ENCODE assay signal across 23 cellular contexts in the genomic region with DNA sequence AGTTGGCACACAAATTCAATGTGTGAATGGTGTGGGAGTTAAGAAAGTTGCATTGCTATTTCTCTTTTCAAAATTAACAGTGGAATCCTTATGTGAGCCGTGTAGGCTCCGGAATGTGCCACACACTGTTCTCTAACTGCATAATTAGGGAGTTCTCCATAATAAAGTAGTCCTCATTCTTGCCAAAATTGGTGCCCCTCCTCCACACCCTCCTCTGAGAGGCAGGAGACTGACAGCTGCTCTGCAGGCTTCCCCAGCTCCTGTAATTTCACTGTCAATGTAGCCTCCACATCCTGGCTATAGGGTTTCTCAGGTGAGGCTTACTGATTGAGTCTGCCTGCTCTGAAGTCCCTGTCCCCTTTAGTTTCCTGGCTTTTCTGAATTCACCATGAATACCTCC. TPM values are rescaled to one million over a fixed set of nuclear protein-coding genes. Genes with fewer than 3 reads are reported as not detected.
DNase-seq lines count a peak whose midpoint lies in the region; ATAC-seq and TF ChIP-seq lines count a peak whose summit lies in the region.
"Had no signal": no experiment of that assay in that cellular context is flagged by ENCODE, and none has a peak within 500 bp of the region (broad histone marks: within the 10 kb centered on the region; RNA-seq: fewer than 3 reads in every experiment).

No MANE protein-coding gene starts in this region.

- no peak overlapping the region for H3K9ac ChIP-seq in neural cell (ENCODE audit: low read length)

- H3K36me3 Mint-ChIP-seq in activated CD4-positive, alpha-beta T cell treated with anti-CD3 and anti-CD28 coated beads, Interleukin-2, amount 10 ng/mL, durations not matched to agents 24 days and 14 days (ENCODE audit: low read depth): no peaks in the 10 kb centered on the region
- peaks cover 2% of the 10 kb centered on the region for H3K36me3 Mint-ChIP-seq in activated naive CD8-positive, alpha-beta T cell treated with anti-CD3 and anti-CD28 coated beads, Interleukin-2, amount 50 U/mL, for 24 hours (ENCODE audit: low read depth)
- H3K36me3 Mint-ChIP-seq: activated naive CD4-positive, alpha-beta T cell treated with anti-CD3 and anti-CD28 coated beads, Interleukin-2, amount 10 ng/mL, durations not matched to agents 7 days and 5 days; CD14-positive monocyte; natural killer cell had no signal

- no peaks in the 10 kb centered on the region for H3K9me2 ChIP-seq in neural cell (ENCODE audit: insufficient read depth, low read length)

- no peak overlapping the region for H3K4me3 Mint-ChIP-seq in activated CD4-positive, alpha-beta T cell treated with anti-CD3 and anti-CD28 coated beads, Interleukin-2, amount 10 ng/mL, durations not matched to agents 24 days and 14 days
- H3K4me3 Mint-ChIP-seq in activated naive CD8-positive, alpha-beta T cell treated with anti-CD3 and anti-CD28 coated beads, Interleukin-2, amount 50 U/mL, for 24 hours: no peak overlapping the region
- H3K4me3 Mint-ChIP-seq: activated naive CD4-positive, alpha-beta T cell treated with anti-CD3 and anti-CD28 coated beads, Interleukin-2, amount 10 ng/mL, durations not matched to agents 7 days and 5 days; CD14-positive monocyte; natural killer cell had no signal

- H3K36me3 ChIP-seq in HAP-1 (replicated peaks) (no peaks in the 10 kb centered on the region), neural cell (ENCODE audit: insufficient read depth, low read length) (no peaks in the 10 kb centered on the region), body of pancreas (replicated peaks in 1 of 2; ENCODE audit: insufficient read depth in 1 of 2, low read depth in 2 of 2) (no peaks in the 10 kb centered on the region)
- H3K36me3 ChIP-seq: prostate gland, WERI-Rb-1 had no signal

- H4K20me1 ChIP-seq in neural cell (ENCODE audit: insufficient read depth): no peaks in the 10 kb centered on the region

- no peak for TF ChIP-seq POLR2A in body of pancreas (IDR thresholded peaks at IDR 0.05)

- peak overlapping the region; percentile 63 for H3K27ac Mint-ChIP-seq in activated CD4-positive, alpha-beta T cell treated with anti-CD3 and anti-CD28 coated beads, Interleukin-2, amount 10 ng/mL, durations not matched to agents 24 days and 14 days
- peak overlapping the region; percentile 96 for H3K27ac Mint-ChIP-seq in activated naive CD8-positive, alpha-beta T cell treated with anti-CD3 and anti-CD28 coated beads, Interleukin-2, amount 50 U/mL, for 24 hours
- H3K27ac Mint-ChIP-seq: activated naive CD4-positive, alpha-beta T cell treated with anti-CD3 and anti-CD28 coated beads, Interleukin-2, amount 10 ng/mL, durations not matched to agents 7 days and 5 days; natural killer cell had no signal

- ATAC-seq in activated naive CD8-positive, alpha-beta T cell treated with anti-CD3 and anti-CD28 coated beads, Interleukin-2, amount 50 U/mL, for 24 hours: no peak
- ATAC-seq in body of pancreas (no peak), HG02981 (IDR thresholded peaks at IDR 0.05; ENCODE audit: unreplicated experiment) (no peak)
- ATAC-seq: A549, natural killer cell had no signal

- no peaks in the 10 kb centered on the region for H3K9me3 Mint-ChIP-seq in activated CD4-positive, alpha-beta T cell treated with anti-CD3 and anti-CD28 coated beads, Interleukin-2, amount 10 ng/mL, durations not matched to agents 24 days and 14 days
- no peaks in the 10 kb centered on the region for H3K9me3 Mint-ChIP-seq in activated naive CD8-positive, alpha-beta T cell treated with anti-CD3 and anti-CD28 coated beads, Interleukin-2, amount 50 U/mL, for 24 hours
- H3K9me3 Mint-ChIP-seq: activated naive CD4-positive, alpha-beta T cell treated with anti-CD3 and anti-CD28 coated beads, Interleukin-2, amount 10 ng/mL, durations not matched to agents 7 days and 5 days; CD14-positive monocyte; natural killer cell had no signal

- H3K4me1 ChIP-seq in HAP-1 (0 out of 2 replicates have a peak, but pooled peaks cover 2% of the 10 kb centered on the region), body of pancreas (peaks cover 8% of the 10 kb centered on the region)
- H3K4me1 ChIP-seq: prostate gland had no signal

- no peaks in the 10 kb centered on the region for H3F3A ChIP-seq in neural cell (ENCODE audit: insufficient read depth, low read length, poor library complexity, severe bottlenecking)

- peak overlapping the region; percentile 4 for H3K4me2 ChIP-seq in neural cell (ENCODE audit: low read length)
- H3K4me2 ChIP-seq: A549 had no signal

- no peak for TF ChIP-seq RAD21 in neural cell (conservative IDR thresholded peaks at IDR 0.05)

- no peaks in the 10 kb centered on the region for H3K27me3 Mint-ChIP-seq in activated CD4-positive, alpha-beta T cell treated with anti-CD3 and anti-CD28 coated beads, Interleukin-2, amount 10 ng/mL, durations not matched to agents 24 days and 14 days
- H3K27me3 Mint-ChIP-seq in activated naive CD8-positive, alpha-beta T cell treated with anti-CD3 and anti-CD28 coated beads, Interleukin-2, amount 50 U/mL, for 24 hours: no peaks in the 10 kb centered on the region
- H3K27me3 Mint-ChIP-seq: activated naive CD4-positive, alpha-beta T cell treated with anti-CD3 and anti-CD28 coated beads, Interleukin-2, amount 10 ng/mL, durations not matched to agents 7 days and 5 days had no signal

- no peaks in the 10 kb centered on the region for H3K9me3 ChIP-seq in HAP-1
- no peaks in the 10 kb centered on the region for H3K9me3 ChIP-seq in neural cell (ENCODE audit: low read length)
- H3K9me3 ChIP-seq in body of pancreas: no peaks in the 10 kb centered on the region
- H3K9me3 ChIP-seq: A549, prostate gland had no signal

- H3K4me3 ChIP-seq in HAP-1 (no peak overlapping the region), neural cell (ENCODE audit: low read length) (peak overlapping the region; percentile 21), body of pancreas (no peak overlapping the region)
- H3K4me3 ChIP-seq: A549, prostate gland, skin epidermis had no signal

- intact Hi-C loops in activated CD4-positive, alpha-beta T cell treated with anti-CD3 and anti-CD28 coated beads, Interleukin-2, amount 10 ng/mL, durations not matched to agents 24 days and 14 days (cut with micrococcal nuclease): loop anchor here (2.0 kb wide), 2 partner anchors 163 to 273 kb away; no protein-coding TSS in a partner anchor
- intact Hi-C loops in body of pancreas (cut with DNase I): no loop called here

- WGBS in body of pancreas, 2 donors: 58 to 60% methylated on average over 2 of the region's 2 CpGs

- TF ChIP-seq CTCF in neural cell (IDR thresholded peaks at IDR 0.05; ENCODE audit: poor library complexity, severe bottlenecking): no peak
- no peak for TF ChIP-seq CTCF in body of pancreas (IDR thresholded peaks at IDR 0.05)

- no peak overlapping the region for H2AFZ ChIP-seq in neural cell (ENCODE audit: low read depth, low read length)

- no peak for DNase-seq in activated CD4-positive, alpha-beta T cell treated with anti-CD3 and anti-CD28 coated beads, Interleukin-2, amount 10 ng/mL, durations not matched to agents 24 days and 14 days
- no peak for DNase-seq in activated CD4-positive, alpha-beta T cell treated with anti-CD3 and anti-CD28 coated beads, Interleukin-2, amount 50 U/mL, for 1 hour
- DNase-seq in HAP-1 (ENCODE audit: low spot score in 2 of 2): peak; percentile 11 to 48
- DNase-seq in activated naive CD8-positive, alpha-beta T cell treated with anti-CD3 and anti-CD28 coated beads, Interleukin-2, amount 50 U/mL, for 24 hours: no peak
- DNase-seq in effector CD8-positive, alpha-beta T cell (lab: John Stamatoyannopoulos, UW): no peak
- DNase-seq in body of pancreas: no peak
- DNase-seq: activated naive CD4-positive, alpha-beta T cell treated with anti-CD3 and anti-CD28 coated beads, Interleukin-2, amount 10 ng/mL, durations not matched to agents 7 days and 5 days; DMS53; Kasumi-1; natural killer cell; NCI-H1092; NCI-H774; stimulated activated CD4-positive, alpha-beta T cell treated with anti-CD3 and anti-CD28 coated beads, Interleukin-2, amount 100 ng/mL, for 48 hours; WERI-Rb-1 had no signal

- in situ Hi-C loops in HAP-1 (cut with MboI; ENCODE audit: low sequenced_read_pairs): loop anchor here (25.0 kb wide), 1 partner anchor 997 kb away; no protein-coding TSS in a partner anchor

- H3K4me1 Mint-ChIP-seq in activated CD4-positive, alpha-beta T cell treated with anti-CD3 and anti-CD28 coated beads, Interleukin-2, amount 10 ng/mL, durations not matched to agents 24 days and 14 days: peaks cover 50% of the 10 kb centered on the region
- peaks cover 93% of the 10 kb centered on the region for H3K4me1 Mint-ChIP-seq in activated naive CD8-positive, alpha-beta T cell treated with anti-CD3 and anti-CD28 coated beads, Interleukin-2, amount 50 U/mL, for 24 hours

- H3K27ac ChIP-seq in neural cell (ENCODE audit: low read length) (peak overlapping the region; percentile 30), body of pancreas (no peak overlapping the region)
- H3K27ac ChIP-seq: A549, prostate gland, WERI-Rb-1 had no signal

- H3K79me2 ChIP-seq in neural cell (replicated peaks; ENCODE audit: insufficient read depth, low read length): no peaks in the 10 kb centered on the region

- TF ChIP-seq EP300 in neural cell (conservative IDR thresholded peaks at IDR 0.05; ENCODE audit: poor library complexity, severe bottlenecking): peak; percentile 32

- H3K27me3 ChIP-seq in HAP-1 (ENCODE audit: low read depth) (no peaks in the 10 kb centered on the region), neural cell (ENCODE audit: insufficient read depth, low read depth, low read length) (no peaks in the 10 kb centered on the region), body of pancreas (no peaks in the 10 kb centered on the region)

RNA-seq across cellular contexts. Expression of a gene that starts 20.1 kb away (rescaled TPM):
- total RNA-seq in activated CD4-positive, alpha-beta T cell treated with anti-CD3 and anti-CD28 coated beads, Interleukin-2, amount 10 ng/mL, durations not matched to agents 24 days and 14 days: 0.26 and 0.72 TPM in 2 replicates
- not detected in 2 replicates for polyA plus RNA-seq in neural cell
- polyA minus RNA-seq in neural cell: not detected in 2 replicates
- not detected for total RNA-seq in body of pancreas
- total RNA-seq: frontal cortex, H4, natural killer cell, subcutaneous adipose tissue had no signal
- polyA plus RNA-seq: A549, CD14-positive monocyte had no signal

RNA-seq across cellular contexts. Expression of a gene that starts 53.5 kb away (rescaled TPM):
- 24.3 and 30.1 TPM in 2 replicates for total RNA-seq in activated CD4-positive, alpha-beta T cell treated with anti-CD3 and anti-CD28 coated beads, Interleukin-2, amount 10 ng/mL, durations not matched to agents 24 days and 14 days
- polyA plus RNA-seq in neural cell: 180 and 204 TPM in 2 replicates
- polyA minus RNA-seq in neural cell: 80.3 and 99.2 TPM in 2 replicates
- total RNA-seq in body of pancreas: 10 to 100 TPM; 17.1 to 34.8 TPM

RNA-seq across cellular contexts. Expression of a gene that starts 53.6 kb away (rescaled TPM):
- 0.91 and 0.97 TPM in 2 replicates for total RNA-seq in activated CD4-positive, alpha-beta T cell treated with anti-CD3 and anti-CD28 coated beads, Interleukin-2, amount 10 ng/mL, durations not matched to agents 24 days and 14 days
- 140 and 142 TPM in 2 replicates for polyA plus RNA-seq in neural cell
- polyA minus RNA-seq in neural cell: 55.3 and 63.0 TPM in 2 replicates
- total RNA-seq in body of pancreas: 1 to 10 TPM; 3.6 to 4.4 TPM

Comparison
In these comparisons a context has a peak if more than half of its experiments do, and no peak if none do; other contexts are left out.
1. DNase-seq: peak in HAP-1 (2 of 2); none in activated CD4-positive, alpha-beta T cell treated with anti-CD3 and anti-CD28 coated beads, Interleukin-2, amount 10 ng/mL, durations not matched to agents 24 days and 14 days (single experiment), activated CD4-positive, alpha-beta T cell treated with anti-CD3 and anti-CD28 coated beads, Interleukin-2, amount 50 U/mL, for 1 hour (single experiment), activated naive CD8-positive, alpha-beta T cell treated with anti-CD3 and anti-CD28 coated beads, Interleukin-2, amount 50 U/mL, for 24 hours (single experiment), effector CD8-positive, alpha-beta T cell (single experiment) and body of pancreas (0 of 4).